8 cellular contexts compared by ENCODE assay signal in the genomic region with DNA sequence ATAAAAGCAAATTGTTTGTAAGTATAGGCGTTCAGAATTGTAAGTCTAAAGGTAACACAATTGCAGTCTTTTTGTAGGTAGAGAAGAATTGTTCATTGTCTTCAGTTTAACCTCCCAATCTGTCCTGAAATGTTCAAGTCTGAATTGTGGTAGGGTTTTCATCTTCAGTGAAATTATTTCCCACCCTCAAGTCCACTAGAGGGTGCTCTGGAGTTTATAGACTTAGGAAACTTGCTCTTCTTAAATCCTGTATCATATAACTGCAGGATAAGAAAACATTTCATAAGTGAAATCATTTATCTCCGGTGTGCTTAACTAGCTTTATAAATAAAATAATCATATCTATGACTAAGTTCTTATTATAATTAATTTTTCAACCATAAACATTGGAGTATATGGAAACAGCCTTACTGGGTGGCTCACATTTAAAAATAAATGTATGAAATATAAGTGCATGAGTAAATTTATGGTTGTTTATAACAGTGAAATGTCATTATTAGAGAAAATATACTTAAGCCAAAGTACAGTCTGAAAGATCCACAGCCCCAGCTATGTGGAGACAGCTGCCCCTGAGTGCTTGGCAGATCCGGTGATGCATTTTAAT.
DNase-seq lines count a peak whose midpoint lies in the region; ATAC-seq, FAIRE-seq and TF ChIP-seq lines count a peak whose summit lies in the region.

No MANE protein-coding gene starts in this region.

- peaks cover 55% of the 10 kb centered on the region for H3K36me3 ChIP-seq in endodermal cell (ENCODE audit: control insufficient read depth, insufficient read depth, low read length)

- TF ChIP-seq CTCF in endodermal cell (conservative IDR thresholded peaks at IDR 0.05) = peak; percentile 86

- no peak overlapping the region for H3K4me3 Mint-ChIP-seq in endodermal cell

- H3K4me1 ChIP-seq in endodermal cell (ENCODE audit: control insufficient read depth, insufficient read depth, low read length) = no peaks in the 10 kb centered on the region

- peak; percentile 83 for FAIRE-seq in RCC 7860 (lab: Jason Lieb, UNC)

- H3K36me3 Mint-ChIP-seq in endodermal cell (ENCODE audit: low read depth) = peaks cover 41% of the 10 kb centered on the region

- WGBS in endodermal cell (ENCODE audit: insufficient coverage in 1 of 2, insufficient read length in 1 of 2), 2 experiments = 46 to 62% methylated on average over 2 of the region's 3 CpGs

- no peak overlapping the region for H3K27ac ChIP-seq in endodermal cell (ENCODE audit: low read depth, low read length)

- no peaks in the 10 kb centered on the region for H3K27me3 Mint-ChIP-seq in endodermal cell (ENCODE audit: insufficient read depth)

- H3K9me3 Mint-ChIP-seq in endodermal cell = peaks cover 7% of the 10 kb centered on the region

- ATAC-seq in GM18520 (IDR thresholded peaks at IDR 0.05; ENCODE audit: unreplicated experiment) (no peak), GM19328 (IDR thresholded peaks at IDR 0.05; ENCODE audit: unreplicated experiment) (no peak), HG02623 (IDR thresholded peaks at IDR 0.05; ENCODE audit: unreplicated experiment) (no peak)

- no peak overlapping the region for H3K4me3 ChIP-seq in Jurkat, Clone E6-1 (ENCODE audit: low read length)
- no peak overlapping the region for H3K4me3 ChIP-seq in endodermal cell (ENCODE audit: low read length)

- DNase-seq in EL (peak; percentile 74), RCC 7860 (ENCODE audit: low spot score) (peak; percentile 52), endodermal cell (no peak), myocyte (ENCODE audit: low read depth) (peak; percentile 76)
- DNase-seq in Jurkat, Clone E6-1 (ENCODE audit: low read depth, low spot score) = peak; percentile 37

- H3K4me1 Mint-ChIP-seq in endodermal cell = peaks cover 3% of the 10 kb centered on the region

- no peaks in the 10 kb centered on the region for H3K27me3 ChIP-seq in endodermal cell (ENCODE audit: control insufficient read depth, insufficient read depth, low read length, poor library complexity, severe bottlenecking)

- H3K9ac ChIP-seq in endodermal cell (ENCODE audit: extremely low read depth, low read length, poor library complexity, severe bottlenecking) = no peak overlapping the region

- no peak overlapping the region for H3K27ac Mint-ChIP-seq in endodermal cell

- no peaks in the 10 kb centered on the region for H3K9me3 ChIP-seq in endodermal cell (ENCODE audit: control insufficient read depth, low read length)
